8 cellular contexts compared by ENCODE assay signal in the genomic region with DNA sequence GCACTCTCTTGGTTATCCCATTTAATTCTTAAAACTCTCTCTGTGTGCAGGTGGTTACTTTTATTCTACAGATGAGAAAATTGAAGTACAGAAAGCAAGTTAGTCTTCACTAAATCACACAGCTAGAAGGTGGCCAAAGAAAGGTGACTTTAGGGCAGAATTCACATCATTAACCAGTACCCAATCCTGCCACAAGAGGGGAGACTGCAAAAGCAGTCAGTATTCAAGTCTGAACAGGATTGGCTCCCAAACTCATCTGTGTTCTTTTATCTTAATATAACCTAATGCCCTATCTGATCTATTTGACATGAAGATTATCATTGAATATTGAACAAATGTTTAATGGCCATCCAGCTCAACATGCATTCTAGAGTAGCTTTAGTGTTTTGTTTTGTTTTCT.
DNase-seq lines count a peak whose midpoint lies in the region; ATAC-seq and TF ChIP-seq lines count a peak whose summit lies in the region.

No MANE protein-coding gene starts in this region.

- peak; percentile 26 for TF ChIP-seq CTCF in GM13977 (IDR thresholded peaks at IDR 0.05; ENCODE audit: extremely low read depth, insufficient read depth, missing control alignments)

- H3K9me3 Mint-ChIP-seq in activated naive CD8-positive, alpha-beta T cell treated with anti-CD3 and anti-CD28 coated beads for 36 hours = no peaks in the 10 kb centered on the region

- in situ Hi-C loops in GM13977 (cut with MboI; ENCODE audit: low pct_unique_long_range_greater_than_20kb, low sequenced_read_pairs, unreplicated experiment) = no loop called here

- H3K27ac Mint-ChIP-seq in T-helper 17 cell = no peak overlapping the region
- no peak overlapping the region for H3K27ac Mint-ChIP-seq in activated naive CD8-positive, alpha-beta T cell treated with anti-CD3 and anti-CD28 coated beads for 36 hours

- H3K4me1 Mint-ChIP-seq in T-helper 17 cell = no peaks in the 10 kb centered on the region
- H3K4me1 Mint-ChIP-seq in activated naive CD8-positive, alpha-beta T cell treated with anti-CD3 and anti-CD28 coated beads for 36 hours = no peaks in the 10 kb centered on the region

- no peaks in the 10 kb centered on the region for H3K9me3 ChIP-seq in T-helper 17 cell (ENCODE audit: control insufficient read depth, low read length, poor library complexity, severe bottlenecking)

- no peak for DNase-seq in GM13977 (ENCODE audit: low spot score)
- DNase-seq in HCEC 1CT = peak; percentile 5
- peak; percentile 41 for DNase-seq in M059J (ENCODE audit: low read depth)
- peak; percentile 10 for DNase-seq in iPS-NIHi7 (ENCODE audit: extremely low spot score)
- no peak for DNase-seq in NCI-H2171 (lab: John Stamatoyannopoulos, UW)
- DNase-seq in cerebellum (ENCODE audit: low spot score) = no peak
- DNase-seq in T-helper 17 cell = no peak
- no peak for DNase-seq in activated naive CD8-positive, alpha-beta T cell treated with anti-CD3 and anti-CD28 coated beads for 36 hours

- H3K4me3 Mint-ChIP-seq in T-helper 17 cell = no peak overlapping the region
- H3K4me3 Mint-ChIP-seq in activated naive CD8-positive, alpha-beta T cell treated with anti-CD3 and anti-CD28 coated beads for 36 hours = no peak overlapping the region

- ATAC-seq in T-helper 17 cell = no peak

- H3K36me3 Mint-ChIP-seq in T-helper 17 cell (ENCODE audit: low read depth) = no peaks in the 10 kb centered on the region
- H3K36me3 Mint-ChIP-seq in activated naive CD8-positive, alpha-beta T cell treated with anti-CD3 and anti-CD28 coated beads for 36 hours = no peaks in the 10 kb centered on the region

- H3K27me3 Mint-ChIP-seq in T-helper 17 cell = no peaks in the 10 kb centered on the region
- no peaks in the 10 kb centered on the region for H3K27me3 Mint-ChIP-seq in activated naive CD8-positive, alpha-beta T cell treated with anti-CD3 and anti-CD28 coated beads for 36 hours

Comparison
In these comparisons a context has a peak if more than half of its experiments do, and no peak if none do; other contexts are left out.
1. DNase-seq: peak in HCEC 1CT (single experiment), M059J (single experiment) and iPS-NIHi7 (single experiment); none in GM13977 (single experiment), NCI-H2171 (single experiment), cerebellum (single experiment), T-helper 17 cell (0 of 3) and activated naive CD8-positive, alpha-beta T cell treated with anti-CD3 and anti-CD28 coated beads for 36 hours (single experiment).